23 cellular contexts compared by ENCODE assay signal in genomic region chr2:211434773-211435172, GRCh38.
"Had no signal": no experiment of that assay in that cellular context is flagged by ENCODE, and none has a peak within 500 bp of the region (broad histone marks: within the 10 kb centered on the region; RNA-seq: fewer than 3 reads in every experiment).

No MANE protein-coding gene starts in this region.

- H3K9me3 Mint-ChIP-seq: endodermal cell, nephron had no signal

- H3K27ac Mint-ChIP-seq: naive B cell, nephron, type B pancreatic cell had no signal

- H2AFZ ChIP-seq: parathyroid adenoma had no signal

- H3K79me2 ChIP-seq: parathyroid adenoma had no signal

- H3K4me3 Mint-ChIP-seq: endodermal cell, naive B cell, nephron, type B pancreatic cell had no signal

- H3K36me3 ChIP-seq: heart left ventricle, sigmoid colon, suprapubic skin, thyroid gland, uterus had no signal

- DNase-seq: effector CD4-positive, alpha-beta T cell; heart left ventricle; hippocampal formation; left colon; left ventricle myocardium superior; naive B cell; occipital lobe; psoas muscle; sigmoid colon; small intestine; stimulated activated CD4-positive, alpha-beta T cell treated with anti-CD3 and anti-CD28 coated beads, Interleukin-12 subunit alpha, Interleukin-12 subunit beta, amount 100 ng/mL, for 4 hours; stimulated activated naive CD8-positive, alpha-beta T cell treated with anti-CD3 and anti-CD28 coated beads, Interleukin-15, Interleukin-2, amounts not matched to agents 100 U/mL and 50 U/mL, for 24 hours; thyroid gland; uterus had no signal

- H3K4me3 ChIP-seq: coronary artery, heart left ventricle, lung, psoas muscle, sigmoid colon, suprapubic skin, thyroid gland, uterus had no signal

- H3K27me3 Mint-ChIP-seq: naive B cell, type B pancreatic cell had no signal

- H3K4me1 Mint-ChIP-seq: naive B cell, nephron had no signal

- ATAC-seq: heart left ventricle; left colon; left ventricle myocardium superior; psoas muscle; stimulated activated naive CD8-positive, alpha-beta T cell treated with anti-CD3 and anti-CD28 coated beads, Interleukin-15, Interleukin-2, amounts not matched to agents 100 U/mL and 50 U/mL, for 24 hours had no signal

- H3K27ac ChIP-seq: coronary artery, heart left ventricle, parathyroid adenoma, psoas muscle, sigmoid colon, suprapubic skin, thyroid gland, uterus had no signal

- H3K9me3 ChIP-seq: heart left ventricle, psoas muscle, sigmoid colon, suprapubic skin, thyroid gland, uterus had no signal

- H3K27me3 ChIP-seq: heart left ventricle, sigmoid colon, suprapubic skin, thyroid gland, uterus had no signal

- H3K36me3 Mint-ChIP-seq: naive B cell had no signal

- FAIRE-seq: endothelial cell of umbilical vein, frontal cortex, small intestine had no signal

- H3K4me1 ChIP-seq: heart left ventricle, psoas muscle, sigmoid colon, suprapubic skin, thyroid gland, uterus had no signal
